In genomic region chr9:106481003-106481614, GRCh38 we compare ENCODE assay signal across 1 cellular context.
TF ChIP-seq lines count a peak whose summit lies in the region.

No MANE protein-coding gene starts in this region.

TF ChIP-seq in H1, 55 proteins besides CTCF, POLR2A, EP300 and RAD21:
- TF ChIP-seq EGR1 (IDR thresholded peaks at IDR 0.05; ENCODE audit: borderline replicate concordance, low read depth, low read length), result no peak
- TF ChIP-seq POLR2AphosphoS5 (IDR thresholded peaks at IDR 0.05; ENCODE audit: low read depth, low read length), result no peak
- no peak for TF ChIP-seq SP1 (IDR thresholded peaks at IDR 0.05; ENCODE audit: low read depth, low read length)
- no peak for TF ChIP-seq CTBP2 (IDR thresholded peaks at IDR 0.05; ENCODE audit: borderline replicate concordance, insufficient read depth, insufficient read length, low read length)
- TF ChIP-seq ASH2L (IDR thresholded peaks at IDR 0.05; ENCODE audit: low read length), result no peak
- TF ChIP-seq NANOG (IDR thresholded peaks at IDR 0.05; ENCODE audit: insufficient read depth, low read depth, low read length, poor library complexity, severe bottlenecking), result no peak
- TF ChIP-seq JUND (IDR thresholded peaks at IDR 0.05; ENCODE audit: low read length), result no peak
- TF ChIP-seq MAX (IDR thresholded peaks at IDR 0.05), result no peak
- no peak for TF ChIP-seq EZH2 (IDR thresholded peaks at IDR 0.05; ENCODE audit: low read depth, low read length, severe bottlenecking)
- no peak for TF ChIP-seq ATF3 (IDR thresholded peaks at IDR 0.05; ENCODE audit: insufficient read depth, low read depth, low read length)
- no peak for TF ChIP-seq SIRT6 (IDR thresholded peaks at IDR 0.05; ENCODE audit: low read length)
- TF ChIP-seq KDM4A (IDR thresholded peaks at IDR 0.05; ENCODE audit: low read depth, low read length, severe bottlenecking), result no peak
- no peak for TF ChIP-seq HDAC6 (IDR thresholded peaks at IDR 0.05; ENCODE audit: low read depth, low read length)
- TF ChIP-seq BRCA1 (IDR thresholded peaks at IDR 0.05; ENCODE audit: low read depth, low read length), result no peak
- TF ChIP-seq GABPA (IDR thresholded peaks at IDR 0.05; ENCODE audit: borderline replicate concordance, insufficient read depth, low read length), result no peak
- no peak for TF ChIP-seq RXRA (IDR thresholded peaks at IDR 0.05; ENCODE audit: insufficient read depth, low read depth, low read length)
- TF ChIP-seq TAF7 (optimal IDR thresholded peaks at IDR 0.05; ENCODE audit: borderline replicate concordance, low read depth, low read length), result no peak
- no peak for TF ChIP-seq CBX5 (IDR thresholded peaks at IDR 0.05; ENCODE audit: low read depth, low read length)
- no peak for TF ChIP-seq MAFK (IDR thresholded peaks at IDR 0.05; ENCODE audit: low read depth, low read length)
